4 cellular contexts compared by ENCODE assay signal in the genomic region with DNA sequence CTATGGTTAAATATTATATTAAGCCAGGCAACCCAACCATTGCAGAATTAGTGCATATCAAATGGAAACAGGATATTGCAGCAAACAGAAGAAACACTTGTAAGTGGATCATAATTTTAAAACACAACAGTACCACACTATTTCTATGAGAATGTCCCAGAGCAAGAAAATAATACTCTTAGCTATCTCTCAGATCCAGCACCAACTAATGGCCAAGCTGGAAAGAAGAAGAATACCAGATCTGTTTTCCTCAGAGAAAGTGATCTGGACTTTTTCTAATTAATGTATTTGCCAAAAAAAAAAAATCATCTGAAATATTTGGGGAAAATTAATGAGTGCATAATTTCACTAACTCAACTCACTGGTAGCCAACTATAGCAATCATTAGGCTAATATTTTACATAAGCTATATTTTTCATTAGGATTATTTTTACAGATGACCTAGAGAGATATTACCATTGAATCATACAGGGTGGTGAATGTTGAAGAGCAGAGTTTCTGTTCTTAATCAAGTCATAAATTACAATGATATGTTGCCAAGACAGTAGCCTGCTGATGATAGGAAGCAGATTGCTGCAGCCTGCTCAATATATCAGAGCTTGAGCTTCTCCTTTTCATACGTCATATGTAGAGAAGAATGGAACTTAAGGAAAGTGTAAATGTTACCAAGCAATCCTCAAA.
"Had no signal": no experiment of that assay in that cellular context is flagged by ENCODE, and none has a peak within 500 bp of the region (broad histone marks: within the 10 kb centered on the region; RNA-seq: fewer than 3 reads in every experiment).

No MANE protein-coding gene starts in this region.

- DNase-seq: H9, HCEC 1CT, IMR-90 had no signal

- ATAC-seq: GM23338 had no signal

- H3K4me3 ChIP-seq: GM23338 had no signal

- H3K4me2 ChIP-seq: GM23338 had no signal
